15 cellular contexts compared by ENCODE assay signal in genomic region chr11:96257036-96257435, GRCh38.
A peak's percentile ranks its signal among the peaks of the same experiment; 100 is the strongest.
DNase-seq lines count a peak whose midpoint lies in the region; ATAC-seq and TF ChIP-seq lines count a peak whose summit lies in the region.
"Had no signal": no experiment of that assay in that cellular context is flagged by ENCODE, and none has a peak within 500 bp of the region (broad histone marks: within the 10 kb centered on the region; RNA-seq: fewer than 3 reads in every experiment).

No MANE protein-coding gene starts in this region.

- H3K9me3 ChIP-seq in SK-N-MC (ENCODE audit: low read depth, low read length) (no peaks in the 10 kb centered on the region), fibroblast of lung (ENCODE audit: control insufficient read depth, insufficient read depth, low read depth, low read length) (no peaks in the 10 kb centered on the region), thymus (ENCODE audit: control insufficient read depth) (no peaks in the 10 kb centered on the region), neuronal stem cell (replicated peaks in 1 of 2; ENCODE audit: control insufficient read depth in 2 of 2, insufficient read depth in 1 of 2, low read depth in 1 of 2, low read length in 2 of 2) (peaks cover 0 to 8% of the 10 kb centered on the region in 2 donors)
- H3K9me3 ChIP-seq: gastrocnemius medialis, prostate gland, suprapubic skin had no signal

- peaks cover 99% of the 10 kb centered on the region for H3K4me1 Mint-ChIP-seq in activated T-cell treated with anti-CD3 and anti-CD28 coated beads, Interleukin-2, amount 50 U/mL, for 72 hours (ENCODE audit: low read depth)

- H3K36me3 ChIP-seq in SK-N-MC (ENCODE audit: insufficient read depth, low read length): no peaks in the 10 kb centered on the region
- H3K36me3 ChIP-seq in fibroblast of lung (ENCODE audit: control insufficient read depth, insufficient read depth, low read length): no peaks in the 10 kb centered on the region
- H3K36me3 ChIP-seq in thymus (ENCODE audit: control insufficient read depth, insufficient read depth): no peaks in the 10 kb centered on the region
- no peaks in the 10 kb centered on the region for H3K36me3 ChIP-seq in neuronal stem cell (replicated peaks in 1 of 2; ENCODE audit: control insufficient read depth in 2 of 2, insufficient read depth in 2 of 2, low read length in 2 of 2)
- H3K36me3 ChIP-seq: gastrocnemius medialis, prostate gland, suprapubic skin had no signal

- no peak overlapping the region for H2AK5ac ChIP-seq in neuronal stem cell (ENCODE audit: low read depth, low read length)

- H3K27ac ChIP-seq in SK-N-MC: peak overlapping the region; percentile 97
- H3K27ac ChIP-seq in fibroblast of lung (ENCODE audit: insufficient read depth, low read length): no peak overlapping the region
- H3K27ac ChIP-seq in thymus (ENCODE audit: low read depth): peak overlapping the region; percentile 73
- H3K27ac ChIP-seq in neuronal stem cell (replicated peaks; ENCODE audit: low read length): no peak overlapping the region

- H3K79me2 ChIP-seq in fibroblast of lung (ENCODE audit: control insufficient read depth, insufficient read depth, low read length): peaks cover 28% of the 10 kb centered on the region

- no peak overlapping the region for H2BK12ac ChIP-seq in neuronal stem cell (ENCODE audit: low read length)

- no peak overlapping the region for H3K14ac ChIP-seq in neuronal stem cell (ENCODE audit: low read length)

- H2BK120ac ChIP-seq in neuronal stem cell (ENCODE audit: low read depth, low read length): no peak overlapping the region

- H3K4ac ChIP-seq in neuronal stem cell (ENCODE audit: low read length): no peak overlapping the region

- H3K36me3 Mint-ChIP-seq in activated T-cell treated with anti-CD3 and anti-CD28 coated beads, Interleukin-2, amount 50 U/mL, for 72 hours (ENCODE audit: insufficient read depth in 2 of 2): peaks cover 7 to 19% of the 10 kb centered on the region in 2 donors

- no peak overlapping the region for H3K18ac ChIP-seq in neuronal stem cell (ENCODE audit: low read length)

- no peaks in the 10 kb centered on the region for H3K27me3 Mint-ChIP-seq in activated T-cell treated with anti-CD3 and anti-CD28 coated beads, Interleukin-2, amount 50 U/mL, for 72 hours (ENCODE audit: low read depth)

- TF ChIP-seq CTCF in fibroblast of lung (conservative IDR thresholded peaks at IDR 0.05 in 1 of 2, IDR thresholded peaks at IDR 0.05 in 1 of 2; ENCODE audit: low read depth in 1 of 2, low read length in 2 of 2): no peak

- H4K8ac ChIP-seq in neuronal stem cell (ENCODE audit: low read depth, low read length): no peak overlapping the region

- H3K27me3 ChIP-seq in fibroblast of lung (ENCODE audit: control insufficient read depth, insufficient read depth, low read length) (no peaks in the 10 kb centered on the region), thymus (ENCODE audit: control insufficient read depth, insufficient read depth) (no peaks in the 10 kb centered on the region), neuronal stem cell (ENCODE audit: control insufficient read depth in 3 of 3, insufficient read depth in 3 of 3, low read depth in 1 of 3, low read length in 3 of 3) (no peaks in the 10 kb centered on the region)
- H3K27me3 ChIP-seq: gastrocnemius medialis, suprapubic skin had no signal

- H3K4me2 ChIP-seq in fibroblast of lung (ENCODE audit: extremely low read depth, insufficient read depth, low read length): peak overlapping the region; percentile 11
- no peak overlapping the region for H3K4me2 ChIP-seq in neuronal stem cell (ENCODE audit: insufficient read depth, low read length, poor library complexity, severe bottlenecking)

- no peak for ATAC-seq in activated T-cell treated with anti-CD3 and anti-CD28 coated beads, Interleukin-2, amount 50 U/mL, for 72 hours (replicated peaks in 1 of 2)
- ATAC-seq: gastrocnemius medialis, Panc1 had no signal

- H4K91ac ChIP-seq in neuronal stem cell (ENCODE audit: low read depth, low read length, poor library complexity): no peak overlapping the region

- H2AFZ ChIP-seq in fibroblast of lung (ENCODE audit: low read length): no peak overlapping the region
- no peak overlapping the region for H2AFZ ChIP-seq in neuronal stem cell (ENCODE audit: low read length)

- no peaks in the 10 kb centered on the region for H3K79me1 ChIP-seq in neuronal stem cell (ENCODE audit: low read depth, low read length)

- H3K4me3 Mint-ChIP-seq in activated T-cell treated with anti-CD3 and anti-CD28 coated beads, Interleukin-2, amount 50 U/mL, for 72 hours: peak overlapping the region; percentile 78 to 85

- H4K20me1 ChIP-seq in fibroblast of lung (ENCODE audit: control insufficient read depth, extremely low read depth, insufficient read depth, low read length): no peaks in the 10 kb centered on the region

- no peak overlapping the region for H3K23ac ChIP-seq in neuronal stem cell (ENCODE audit: low read depth, low read length, poor library complexity)

- peak overlapping the region; percentile 69 for H3K9ac ChIP-seq in SK-N-MC (ENCODE audit: insufficient read length)
- H3K9ac ChIP-seq in fibroblast of lung (ENCODE audit: insufficient read depth, low read length): no peak overlapping the region
- no peak overlapping the region for H3K9ac ChIP-seq in neuronal stem cell (ENCODE audit: low read depth, low read length, poor library complexity)

- H3K27ac Mint-ChIP-seq in activated T-cell treated with anti-CD3 and anti-CD28 coated beads, Interleukin-2, amount 50 U/mL, for 72 hours: peak overlapping the region; percentile 98

- H3K4me3 ChIP-seq in SK-N-MC: peak overlapping the region; percentile 69
- no peak overlapping the region for H3K4me3 ChIP-seq in fibroblast of lung (replicated peaks in 1 of 4; ENCODE audit: control extremely low read depth in 1 of 4, insufficient read depth in 1 of 4, low read depth in 3 of 4, low read length in 4 of 4)
- H3K4me3 ChIP-seq in thymus (ENCODE audit: low read length): no peak overlapping the region
- H3K4me3 ChIP-seq in neuronal stem cell (ENCODE audit: low read length in 2 of 2): no peak overlapping the region
- H3K4me3 ChIP-seq: gastrocnemius medialis, prostate gland, suprapubic skin had no signal

- H2BK5ac ChIP-seq in neuronal stem cell (ENCODE audit: low read length): no peak overlapping the region

- H2BK15ac ChIP-seq in neuronal stem cell (ENCODE audit: low read length): no peak overlapping the region

- no peak for DNase-seq in activated T-cell treated with anti-CD3 and anti-CD28 coated beads, Interleukin-2, amount 50 U/mL, for 72 hours
- no peak for DNase-seq in activated T-cell treated with anti-CD3 and anti-CD28 coated beads, Interleukin-2, amount 50 U/mL, for 48 hours
- DNase-seq in SK-N-MC (ENCODE audit: low read depth, low spot score): no peak
- DNase-seq in fibroblast of lung (ENCODE audit: low read depth in 2 of 2): no peak
- DNase-seq in NCI-H2081 treated with DMSO at 0.1 percent for 48 hours (lab: John Stamatoyannopoulos, UW): no peak
- DNase-seq in neuronal stem cell (ENCODE audit: low spot score): no peak
- no peak for DNase-seq in SW 1271 (lab: John Stamatoyannopoulos, UW)
- DNase-seq: dermis blood vessel endothelial cell; gastrocnemius medialis; NCI-H2029 treated with DMSO at 0.1 percent for 48 hours; stimulated activated CD4-positive, alpha-beta T cell treated with anti-CD3 and anti-CD28 coated beads, Interleukin-4, amount 100 ng/mL, for 1 hour had no signal

- H3K9me3 Mint-ChIP-seq in activated T-cell treated with anti-CD3 and anti-CD28 coated beads, Interleukin-2, amount 50 U/mL, for 72 hours: peaks cover 0 to under 1% of the 10 kb centered on the region in 2 donors

- H3K4me1 ChIP-seq in fibroblast of lung (ENCODE audit: control insufficient read depth, extremely low read depth, insufficient read depth, low read length) (peaks cover 25% of the 10 kb centered on the region), thymus (ENCODE audit: control insufficient read depth, insufficient read depth, low read length) (peaks cover 54% of the 10 kb centered on the region), neuronal stem cell (ENCODE audit: control insufficient read depth in 2 of 2, insufficient read depth in 1 of 2, low read depth in 1 of 2, low read length in 2 of 2) (peaks cover 2 to 16% of the 10 kb centered on the region in 2 donors)
- H3K4me1 ChIP-seq: prostate gland had no signal

Comparison
In these comparisons a context has a peak if more than half of its experiments do, and no peak if none do; other contexts are left out.
1. H3K27ac ChIP-seq: peak in SK-N-MC (single experiment) and thymus (single experiment); none in fibroblast of lung (single experiment) and neuronal stem cell (single experiment).